ENCODE assay signal across 34 cellular contexts in genomic region chr17:53316073-53316472, GRCh38.
"Had no signal": no experiment of that assay in that cellular context is flagged by ENCODE, and none has a peak within 500 bp of the region (broad histone marks: within the 10 kb centered on the region; RNA-seq: fewer than 3 reads in every experiment).

No MANE protein-coding gene starts in this region.

- H3K27ac ChIP-seq: KMS-11 had no signal

- H3K9ac ChIP-seq: KMS-11 had no signal

- H3K27me3 ChIP-seq: MG63 had no signal

- H3K4me2 ChIP-seq: KMS-11 had no signal

- H3K4me3 ChIP-seq: MG63 had no signal

- DNase-seq: Karpas-422, Kasumi-1, KG1, MG63, MM.1S, MV-4-11, NCI-H1048, NCI-H1092, NCI-H1092 treated with DMSO at 0.1 percent for 48 hours, NCI-H1105, NCI-H1105 treated with DMSO at 0.1 percent for 48 hours, NCI-H1417, NCI-H1417 treated with DMSO at 0.1 percent for 48 hours, NCI-H1436, NCI-H1436 treated with DMSO at 0.1 percent for 48 hours, NCI-H146, NCI-H1694, NCI-H1694 treated with DMSO at 0.1 percent for 48 hours, NCI-H187, NCI-H187 treated with DMSO at 0.1 percent for 48 hours, NCI-H1930, NCI-H2029, NCI-H2029 treated with DMSO at 0.1 percent for 48 hours, NCI-H2081, NCI-H2081 treated with DMSO at 0.1 percent for 48 hours, NCI-H2107, NCI-H2171, NCI-H2171 treated with DMSO at 0.1 percent for 48 hours, NCI-H2227 treated with DMSO at 0.1 percent for 48 hours, NCI-H226, NCI-H345, NCI-H446, NCI-H446 treated with DMSO at 0.1 percent for 48 hours had no signal

- H3K36me3 ChIP-seq: MG63 had no signal
